Comparison of ENCODE assay signal across 9 cellular contexts in the genomic region with DNA sequence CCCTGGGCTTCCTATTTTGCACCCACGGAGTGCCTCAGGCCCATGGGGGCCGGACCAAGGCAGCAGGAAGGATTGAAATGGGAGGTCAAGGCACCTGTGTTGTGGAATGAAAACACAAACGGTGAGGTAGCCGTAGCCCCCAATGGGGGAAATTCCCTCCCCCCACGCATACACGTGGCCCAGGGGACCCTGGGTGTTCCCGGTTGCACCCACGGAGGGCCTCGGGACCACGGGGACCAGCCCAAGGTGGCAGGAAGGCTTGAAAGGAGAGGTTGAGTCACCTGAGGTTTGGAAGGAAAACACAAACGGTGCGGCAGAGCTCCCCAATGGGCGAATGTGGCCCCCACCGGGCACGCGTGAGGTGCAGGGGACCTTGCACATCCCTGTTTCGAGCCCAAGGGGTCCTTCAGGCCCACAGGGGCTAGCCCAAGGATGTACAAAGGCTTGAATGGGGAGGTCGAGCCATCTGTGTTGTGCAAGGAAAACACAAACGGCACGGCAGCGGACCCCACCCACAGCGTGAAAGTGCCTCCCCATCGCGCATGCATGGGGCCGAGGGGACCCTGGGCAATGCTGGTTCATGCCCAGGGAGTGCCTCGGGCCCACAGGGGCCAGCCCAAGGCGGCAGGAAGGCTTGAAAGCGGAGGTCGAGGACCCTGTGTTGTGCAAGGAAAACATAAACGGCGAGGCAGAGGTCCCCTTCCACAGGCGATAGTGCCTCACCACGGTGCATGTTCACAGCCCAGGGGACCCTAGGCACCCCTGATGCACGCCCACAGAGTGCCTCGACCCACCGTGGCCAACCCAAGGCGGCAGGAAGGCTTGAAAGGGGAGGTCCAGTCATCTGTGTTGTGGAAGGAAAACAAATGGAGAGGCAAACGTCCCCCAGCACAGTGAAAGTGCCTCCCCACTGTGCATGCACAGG.
DNase-seq lines count a peak whose midpoint lies in the region; ATAC-seq and TF ChIP-seq lines count a peak whose summit lies in the region.
"Had no signal": no experiment of that assay in that cellular context is flagged by ENCODE, and none has a peak within 500 bp of the region (broad histone marks: within the 10 kb centered on the region; RNA-seq: fewer than 3 reads in every experiment).

No MANE protein-coding gene starts in this region.

- peak; percentile 4 for DNase-seq in activated naive CD4-positive, alpha-beta T cell treated with anti-CD3 and anti-CD28 coated beads, Interleukin-2, amount 50 U/mL, for 16 hours
- no peak for DNase-seq in activated naive CD4-positive, alpha-beta T cell treated with Interleukin-2 at 50 U/mL for 16 hours
- peak; percentile 2 for DNase-seq in activated T-cell treated with anti-CD3 and anti-CD28 coated beads, Interleukin-2, amount 50 U/mL, for 4 hours
- peak; percentile 26 for DNase-seq in left lobe of liver (ENCODE audit: low spot score)
- DNase-seq in transverse colon: peak; percentile 1
- no peak for DNase-seq in OCI-M2 (lab: John Stamatoyannopoulos, UW; ENCODE audit: unreplicated experiment)
- DNase-seq in NCI-H526 treated with DMSO at 0.1 percent for 48 hours (lab: John Stamatoyannopoulos, UW): no peak

- peaks cover 9 to 28% of the 10 kb centered on the region in 2 donors for H3K9me3 ChIP-seq in transverse colon

- ATAC-seq in activated T-cell treated with anti-CD3 and anti-CD28 coated beads, Interleukin-2, amount 50 U/mL, for 4 hours: no peak
- ATAC-seq in left lobe of liver: no peak
- no peak for ATAC-seq in HG03280 (IDR thresholded peaks at IDR 0.05; ENCODE audit: unreplicated experiment)
- ATAC-seq: HCT116 had no signal

- H3K27me3 ChIP-seq in transverse colon: no peaks in the 10 kb centered on the region

- H3K27ac ChIP-seq in transverse colon: no peak overlapping the region

- WGBS in transverse colon (ENCODE audit: low coverage in 1 of 2), 2 donors: 72 to 100% methylated on average over 1 to 38 of the region's 38 CpGs

- H3K4me3 Mint-ChIP-seq in activated T-cell treated with anti-CD3 and anti-CD28 coated beads, Interleukin-2, amount 50 U/mL, for 4 hours: no peak overlapping the region

- no peaks in the 10 kb centered on the region for H3K36me3 ChIP-seq in transverse colon

- peaks cover 18% of the 10 kb centered on the region for H3K9me3 Mint-ChIP-seq in activated T-cell treated with anti-CD3 and anti-CD28 coated beads, Interleukin-2, amount 50 U/mL, for 4 hours

- TF ChIP-seq CTCF in transverse colon (IDR thresholded peaks at IDR 0.05): no peak

- in situ Hi-C loops in transverse colon (cut with MboI; ENCODE audit: low pct_ligation_motif_present in 1 of 4, low pct_unique_long_range_greater_than_20kb in 1 of 4, low sequenced_read_pairs in 3 of 4): loop anchor here in 1 of 4 donors (25.0 kb wide), 1 partner anchor 112 kb away; no protein-coding TSS in a partner anchor

- H3K4me1 ChIP-seq in transverse colon: no peaks in the 10 kb centered on the region

- H3K27me3 Mint-ChIP-seq in activated T-cell treated with anti-CD3 and anti-CD28 coated beads, Interleukin-2, amount 50 U/mL, for 4 hours (ENCODE audit: low read depth): no peaks in the 10 kb centered on the region

- no peaks in the 10 kb centered on the region for H3K4me1 Mint-ChIP-seq in activated T-cell treated with anti-CD3 and anti-CD28 coated beads, Interleukin-2, amount 50 U/mL, for 4 hours (ENCODE audit: low read depth)

- H3K4me3 ChIP-seq in transverse colon: no peak overlapping the region

- no peak for TF ChIP-seq POLR2A in transverse colon (IDR thresholded peaks at IDR 0.05)

- H3K36me3 Mint-ChIP-seq in activated T-cell treated with anti-CD3 and anti-CD28 coated beads, Interleukin-2, amount 50 U/mL, for 4 hours (ENCODE audit: insufficient read depth): no peaks in the 10 kb centered on the region

- TF ChIP-seq EP300 in transverse colon (IDR thresholded peaks at IDR 0.05; ENCODE audit: low read depth): no peak

- intact Hi-C loops in transverse colon (cut with DNase I; ENCODE audit: low total_unique reads): no loop called here

Comparison
In these comparisons a context has a peak if more than half of its experiments do, and no peak if none do; other contexts are left out.
1. DNase-seq: peak in activated naive CD4-positive, alpha-beta T cell treated with anti-CD3 and anti-CD28 coated beads, Interleukin-2, amount 50 U/mL, for 16 hours (single experiment), activated T-cell treated with anti-CD3 and anti-CD28 coated beads, Interleukin-2, amount 50 U/mL, for 4 hours (single experiment), left lobe of liver (single experiment) and transverse colon (single experiment); none in activated naive CD4-positive, alpha-beta T cell treated with Interleukin-2 at 50 U/mL for 16 hours (single experiment), OCI-M2 (single experiment) and NCI-H526 treated with DMSO at 0.1 percent for 48 hours (single experiment).